Comparison of ENCODE assay signal across 20 cellular contexts in the genomic region with DNA sequence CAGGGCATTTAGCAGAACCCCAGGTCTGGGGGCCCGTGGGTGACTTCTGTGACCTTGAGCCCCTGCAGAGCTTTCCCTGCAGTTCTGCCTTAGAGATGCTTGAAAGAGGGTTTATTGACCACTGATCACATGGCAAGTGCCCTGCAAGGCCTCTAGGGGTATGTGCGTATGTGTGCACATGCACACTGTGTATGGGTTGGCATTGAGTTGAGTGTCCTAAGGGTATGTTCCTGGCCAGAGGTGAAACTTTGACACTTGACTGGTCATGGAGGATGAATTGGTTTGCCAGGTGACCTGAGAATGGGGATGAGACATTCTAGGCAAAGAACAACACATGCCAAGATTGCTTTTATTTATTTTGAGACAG. TPM values are rescaled to one million over a fixed set of nuclear protein-coding genes. Genes with fewer than 3 reads are reported as not detected.
A peak's percentile ranks its signal among the peaks of the same experiment; 100 is the strongest.
DNase-seq lines count a peak whose midpoint lies in the region; ATAC-seq lines count a peak whose summit lies in the region.
"Had no signal": no experiment of that assay in that cellular context is flagged by ENCODE, and none has a peak within 500 bp of the region (broad histone marks: within the 10 kb centered on the region; RNA-seq: fewer than 3 reads in every experiment).

No MANE protein-coding gene starts in this region.

- peaks cover 77% of the 10 kb centered on the region for H3K36me3 Mint-ChIP-seq in dendritic cell treated with granulocyte-macrophage colony-stimulating factor and Interleukin-4, amounts not matched to agents 40 ng/mL and 50 ng/mL, for 4 days (ENCODE audit: low read depth)

- peak overlapping the region; percentile 56 for H3K27ac ChIP-seq in right cardiac atrium (ENCODE audit: low read length)
- H3K27ac ChIP-seq: A549 had no signal

- H3K4me3 ChIP-seq in right cardiac atrium (ENCODE audit: low read length), result no peak overlapping the region
- H3K4me3 ChIP-seq: A549; BLaER1 treated with 17β-estradiol and CSF1 and Interleukin-3, amounts not matched to agents 10 nM and 100 nM had no signal

- 89% methylated on average over 2 of the region's 2 CpGs for WGBS in right cardiac atrium

- H3K9me3 ChIP-seq in right cardiac atrium (ENCODE audit: control insufficient read depth, low read length), result no peaks in the 10 kb centered on the region
- H3K9me3 ChIP-seq: A549; BLaER1 treated with 17β-estradiol and CSF1 and Interleukin-3, amounts not matched to agents 10 nM and 100 nM had no signal

- H3K27me3 ChIP-seq in right cardiac atrium (ENCODE audit: control insufficient read depth, insufficient read depth), result no peaks in the 10 kb centered on the region
- H3K27me3 ChIP-seq: BLaER1 treated with 17β-estradiol and CSF1 and Interleukin-3, amounts not matched to agents 10 nM and 100 nM had no signal

- no peaks in the 10 kb centered on the region for H3K27me3 Mint-ChIP-seq in dendritic cell treated with granulocyte-macrophage colony-stimulating factor and Interleukin-4, amounts not matched to agents 40 ng/mL and 50 ng/mL, for 4 days

- peak; percentile 4 for ATAC-seq in Right ventricle myocardium superior (ENCODE audit: poor library complexity)
- no peak for ATAC-seq in Right ventricle myocardium inferior
- peak in 1 of 2 donors; percentile 12 for ATAC-seq in right cardiac atrium
- ATAC-seq in HG03457 (IDR thresholded peaks at IDR 0.05; ENCODE audit: unreplicated experiment), result no peak
- ATAC-seq in HG02981 (IDR thresholded peaks at IDR 0.05; ENCODE audit: unreplicated experiment), result no peak

- H3K27ac Mint-ChIP-seq in dendritic cell treated with granulocyte-macrophage colony-stimulating factor and Interleukin-4, amounts not matched to agents 40 ng/mL and 50 ng/mL, for 4 days, result peak overlapping the region; percentile 81
- H3K27ac Mint-ChIP-seq: HFFc6 had no signal

- H3K9me3 Mint-ChIP-seq in dendritic cell treated with granulocyte-macrophage colony-stimulating factor and Interleukin-4, amounts not matched to agents 40 ng/mL and 50 ng/mL, for 4 days, result no peaks in the 10 kb centered on the region
- H3K9me3 Mint-ChIP-seq: HFFc6 had no signal

- no peak overlapping the region for H3K4me3 Mint-ChIP-seq in dendritic cell treated with granulocyte-macrophage colony-stimulating factor and Interleukin-4, amounts not matched to agents 40 ng/mL and 50 ng/mL, for 4 days
- H3K4me3 Mint-ChIP-seq: HFFc6 had no signal

- H3K4me1 ChIP-seq in right cardiac atrium (ENCODE audit: control insufficient read depth, insufficient read depth, low read length), result peaks cover 8% of the 10 kb centered on the region
- H3K4me1 ChIP-seq: A549 had no signal

- intact Hi-C loops in Right ventricle myocardium superior (cut with DNase I), result no loop called here
- intact Hi-C loops in Right ventricle myocardium inferior (cut with DNase I), result no loop called here
- intact Hi-C loops in dendritic cell treated with granulocyte-macrophage colony-stimulating factor and Interleukin-4, amounts not matched to agents 40 ng/mL and 50 ng/mL, for 4 days (cut with micrococcal nuclease), result no loop called here
- intact Hi-C loops in right cardiac atrium (cut with DNase I), result no loop called here

- peaks cover 35% of the 10 kb centered on the region for H3K4me1 Mint-ChIP-seq in dendritic cell treated with granulocyte-macrophage colony-stimulating factor and Interleukin-4, amounts not matched to agents 40 ng/mL and 50 ng/mL, for 4 days (ENCODE audit: low read depth)

- DNase-seq in Right ventricle myocardium superior (no peak), Right ventricle myocardium inferior (ENCODE audit: missing footprints) (no peak), right cardiac atrium (no peak), OCI-M2 (lab: John Stamatoyannopoulos, UW; ENCODE audit: unreplicated experiment) (no peak), GF-D8 (lab: John Stamatoyannopoulos, UW) (no peak)
- DNase-seq: DMS153, HFFc6, MM.1S, NCI-H1105, NCI-H1694 treated with DMSO at 0.1 percent for 48 hours, NCI-H345, NCI-H526 treated with DMSO at 0.1 percent for 48 hours had no signal

RNA-seq across cellular contexts. Expression of a gene that starts 17.1 kb away (rescaled TPM):
- total RNA-seq in Right ventricle myocardium superior (78.1 TPM), Right ventricle myocardium inferior (72.5 TPM), right cardiac atrium (10 to 100 TPM; 71.7 to 89.1 (median 76.4) TPM)
- 83.0 TPM for polyA plus RNA-seq in right cardiac atrium

RNA-seq across cellular contexts. Expression of a gene that starts 21.6 kb away (rescaled TPM):
- total RNA-seq in Right ventricle myocardium superior (0.35 TPM), Right ventricle myocardium inferior (0.68 TPM), right cardiac atrium (1 to 10 TPM in 1 of 4 donors, under 1 TPM in 3; 0.19 to 1.2 (median 0.88) TPM)
- polyA plus RNA-seq in right cardiac atrium, result 0.54 TPM
- total RNA-seq: H4, HFFc6, OCI-LY7, RPMI7951 had no signal
- polyA plus RNA-seq: A549 had no signal

RNA-seq across cellular contexts. Expression of a gene that starts 24.9 kb away (rescaled TPM):
- total RNA-seq in Right ventricle myocardium superior (5.1 TPM), Right ventricle myocardium inferior (4.7 TPM), right cardiac atrium (1 to 10 TPM; 4.2 to 9.6 (median 6.4) TPM)
- polyA plus RNA-seq in right cardiac atrium, result 9.6 TPM
- total RNA-seq: H4, HFFc6, OCI-LY7, RPMI7951 had no signal
- polyA plus RNA-seq: A549 had no signal

RNA-seq across cellular contexts. Expression of a gene that starts 38.4 kb away (rescaled TPM):
- total RNA-seq in Right ventricle myocardium superior (10.4 TPM), Right ventricle myocardium inferior (10.9 TPM), right cardiac atrium (10 to 100 TPM in 2 of 4 donors, 1 to 10 TPM in 2; 7.9 to 11.7 (median 9.8) TPM)
- 6.0 TPM for polyA plus RNA-seq in right cardiac atrium

RNA-seq across cellular contexts. Expression of a gene that starts 48.6 kb away (rescaled TPM):
- total RNA-seq in Right ventricle myocardium superior (15.7 TPM), Right ventricle myocardium inferior (14.9 TPM), right cardiac atrium (10 to 100 TPM; 14.8 to 18.4 (median 15.8) TPM)
- polyA plus RNA-seq in right cardiac atrium, result 10.4 TPM
